Comparison of ENCODE assay signal across 8 cellular contexts in genomic region chr12:68040450-68041075, GRCh38. TPM values are rescaled to one million over a fixed set of nuclear protein-coding genes. Genes with fewer than 3 reads are reported as not detected.
DNase-seq lines count a peak whose midpoint lies in the region; ATAC-seq and TF ChIP-seq lines count a peak whose summit lies in the region.

No MANE protein-coding gene starts in this region.

- H3K36me3 ChIP-seq in H7 (replicated peaks; ENCODE audit: control insufficient read depth, insufficient read depth, low read length): no peaks in the 10 kb centered on the region
- no peaks in the 10 kb centered on the region for H3K36me3 ChIP-seq in SU-DHL-6 (ENCODE audit: low read length)
- H3K36me3 ChIP-seq in cardiac muscle cell: no peaks in the 10 kb centered on the region

- no peak overlapping the region for H3K4me3 Mint-ChIP-seq in activated naive CD8-positive, alpha-beta T cell treated with anti-CD3 and anti-CD28 coated beads for 36 hours

- peaks cover 51% of the 10 kb centered on the region for H3K4me1 Mint-ChIP-seq in activated naive CD8-positive, alpha-beta T cell treated with anti-CD3 and anti-CD28 coated beads for 36 hours

- H3K9me3 Mint-ChIP-seq in activated naive CD8-positive, alpha-beta T cell treated with anti-CD3 and anti-CD28 coated beads for 36 hours: no peaks in the 10 kb centered on the region

- H3F3A ChIP-seq in SU-DHL-6 (ENCODE audit: insufficient read depth): peaks cover 5% of the 10 kb centered on the region; the same call in 1 of the 2 replicates

- H3K9me3 ChIP-seq in SU-DHL-6 (ENCODE audit: insufficient read depth, low read length) (no peaks in the 10 kb centered on the region), cardiac muscle cell (ENCODE audit: low read depth) (no peaks in the 10 kb centered on the region)

- H3K4me1 ChIP-seq in cardiac muscle cell (ENCODE audit: low read depth): peaks cover 4% of the 10 kb centered on the region

- no peak for ATAC-seq in HG02870 (IDR thresholded peaks at IDR 0.05; ENCODE audit: unreplicated experiment)

- TF ChIP-seq CTCF in SU-DHL-6 (IDR thresholded peaks at IDR 0.05; ENCODE audit: insufficient read depth, low read length, poor library complexity, severe bottlenecking) (peak; percentile 95), cardiac muscle cell (IDR thresholded peaks at IDR 0.05; ENCODE audit: low read depth, low read length) (peak; percentile 94)

- no peaks in the 10 kb centered on the region for H3K9me2 ChIP-seq in SU-DHL-6 (replicated peaks; ENCODE audit: insufficient read depth, low read length)

- H3K4me3 ChIP-seq in H7 (ENCODE audit: insufficient read depth, low read depth, low read length): no peak overlapping the region
- H3K4me3 ChIP-seq in SU-DHL-6 (ENCODE audit: insufficient read depth, low read length, poor library complexity, severe bottlenecking): no peak overlapping the region
- H3K4me3 ChIP-seq in cardiac muscle cell: no peak overlapping the region

- peaks cover 6% of the 10 kb centered on the region for H3K36me3 Mint-ChIP-seq in activated naive CD8-positive, alpha-beta T cell treated with anti-CD3 and anti-CD28 coated beads for 36 hours

- peak; percentile 71 for DNase-seq in DMS114 treated with DMSO at 0.1 percent for 48 hours (lab: John Stamatoyannopoulos, UW; ENCODE audit: unreplicated experiment)
- DNase-seq in H7: peak; percentile 69
- peak; percentile 75 for DNase-seq in NCI-H1105 (lab: John Stamatoyannopoulos, UW)
- peak; percentile 62 for DNase-seq in activated naive CD8-positive, alpha-beta T cell treated with anti-CD3 and anti-CD28 coated beads for 36 hours
- DNase-seq in cardiac muscle cell (ENCODE audit: low read depth in 1 of 2, low spot score in 1 of 2): peak; percentile 82 to 84
- peak; percentile 75 for DNase-seq in putamen (ENCODE audit: low spot score)

- H3K27me3 ChIP-seq in H7 (ENCODE audit: control insufficient read depth, insufficient read depth, low read length) (no peaks in the 10 kb centered on the region), SU-DHL-6 (ENCODE audit: low read length) (no peaks in the 10 kb centered on the region), cardiac muscle cell (no peaks in the 10 kb centered on the region)

- no peaks in the 10 kb centered on the region for H3K27me3 Mint-ChIP-seq in activated naive CD8-positive, alpha-beta T cell treated with anti-CD3 and anti-CD28 coated beads for 36 hours

- H3K79me2 ChIP-seq in SU-DHL-6 (ENCODE audit: insufficient read depth, low read length): no peaks in the 10 kb centered on the region

- H3K9ac ChIP-seq in SU-DHL-6 (ENCODE audit: low read length): no peak overlapping the region

- H3K27ac Mint-ChIP-seq in activated naive CD8-positive, alpha-beta T cell treated with anti-CD3 and anti-CD28 coated beads for 36 hours: peak overlapping the region; percentile 69

- H4K20me1 ChIP-seq in SU-DHL-6 (ENCODE audit: low read depth, low read length): no peaks in the 10 kb centered on the region; the same call in 1 of the 2 replicates

- H3K27ac ChIP-seq in SU-DHL-6 (ENCODE audit: low read depth, low read length) (no peak overlapping the region), cardiac muscle cell (no peak overlapping the region)

- no peak overlapping the region for H3K4me2 ChIP-seq in SU-DHL-6 (ENCODE audit: low read depth, low read length, poor library complexity, severe bottlenecking)

- no peak overlapping the region for H2AFZ ChIP-seq in SU-DHL-6 (ENCODE audit: low read depth, low read length, severe bottlenecking)

RNA-seq across cellular contexts. Expression of gene IFNG-AS1, which starts 51.3 kb away (rescaled TPM):
- not detected in 2 replicates for total RNA-seq in H7 (2014; rRNA removed; shearing (Covaris generic))
- not detected for total RNA-seq in activated naive CD8-positive, alpha-beta T cell treated with anti-CD3 and anti-CD28 coated beads for 36 hours
- total RNA-seq in cardiac muscle cell: 0.07 TPM in 1 of 2 replicates, not detected in the other
- polyA plus RNA-seq in cardiac muscle cell: 0.39 TPM in 1 of 2 replicates, not detected in the other
